Comparison of ENCODE assay signal across 20 cellular contexts in genomic region chr18:55900380-55900779, GRCh38.
DNase-seq lines count a peak whose midpoint lies in the region; ATAC-seq and TF ChIP-seq lines count a peak whose summit lies in the region.
"Had no signal": no experiment of that assay in that cellular context is flagged by ENCODE, and none has a peak within 500 bp of the region (broad histone marks: within the 10 kb centered on the region; RNA-seq: fewer than 3 reads in every experiment).

No MANE protein-coding gene starts in this region.

- H3K36me3 ChIP-seq in GM23338 (ENCODE audit: insufficient read depth): no peaks in the 10 kb centered on the region
- no peaks in the 10 kb centered on the region for H3K36me3 ChIP-seq in thyroid gland
- H3K36me3 ChIP-seq in MG63: no peaks in the 10 kb centered on the region
- no peaks in the 10 kb centered on the region for H3K36me3 ChIP-seq in Karpas-422 (ENCODE audit: insufficient read depth, low read length)
- H3K36me3 ChIP-seq: BLaER1 treated with 17β-estradiol and CSF1 and Interleukin-3, amounts not matched to agents 10 nM and 100 nM; heart right ventricle; neutrophil; spleen; stomach had no signal

- no peaks in the 10 kb centered on the region for H4K20me1 ChIP-seq in GM23338 (replicated peaks; ENCODE audit: insufficient read depth)
- no peaks in the 10 kb centered on the region for H4K20me1 ChIP-seq in Karpas-422 (ENCODE audit: insufficient read depth, low read depth, low read length)
- H4K20me1 ChIP-seq: BLaER1 treated with 17β-estradiol and CSF1 and Interleukin-3, amounts not matched to agents 10 nM and 100 nM had no signal

- H2AFZ ChIP-seq in GM23338: no peak overlapping the region
- H2AFZ ChIP-seq in Karpas-422 (ENCODE audit: low read length): no peak overlapping the region

- H3K4me2 ChIP-seq in GM23338 (no peak overlapping the region), Karpas-422 (ENCODE audit: low read depth, low read length, poor library complexity, severe bottlenecking) (no peak overlapping the region)
- H3K4me2 ChIP-seq: BLaER1 treated with 17β-estradiol and CSF1 and Interleukin-3, amounts not matched to agents 10 nM and 100 nM had no signal

- peaks cover 2% of the 10 kb centered on the region for H3K27me3 Mint-ChIP-seq in GM23338 (ENCODE audit: insufficient read depth, low read depth, poor library complexity)
- H3K27me3 Mint-ChIP-seq: activated CD8-positive, alpha-beta T cell treated with anti-CD3 and anti-CD28 coated beads for 36 hours; type B pancreatic cell had no signal

- H3K27me3 ChIP-seq in GM23338 (ENCODE audit: insufficient read depth) (no peaks in the 10 kb centered on the region), thyroid gland (no peaks in the 10 kb centered on the region), MG63 (no peaks in the 10 kb centered on the region), Karpas-422 (ENCODE audit: low read length) (no peaks in the 10 kb centered on the region)
- H3K27me3 ChIP-seq: BLaER1 treated with 17β-estradiol and CSF1 and Interleukin-3, amounts not matched to agents 10 nM and 100 nM; heart right ventricle; neutrophil; spleen; stomach had no signal

- DNase-seq in GM23338 (ENCODE audit: low spot score): no peak
- peak; percentile 18 for DNase-seq in glomerular visceral epithelial cell (ENCODE audit: extremely low spot score)
- no peak for DNase-seq in thyroid gland
- no peak for DNase-seq in MG63
- no peak for DNase-seq in Karpas-422
- DNase-seq: activated CD8-positive, alpha-beta T cell treated with anti-CD3 and anti-CD28 coated beads for 36 hours; activated T-cell treated with anti-CD3 and anti-CD28 coated beads, Interleukin-2, amount 50 U/mL, for 1 hour; amygdala; heart right ventricle; Kasumi-1; NCI-H1092 treated with DMSO at 0.1 percent for 48 hours; spleen; stimulated activated CD4-positive, alpha-beta T cell treated with anti-CD3 and anti-CD28 coated beads, Interleukin-4, amount 100 ng/mL, for 4 hours; stomach had no signal

- no peaks in the 10 kb centered on the region; the same call in 2 of the 3 replicates for H3K9me3 Mint-ChIP-seq in GM23338
- H3K9me3 Mint-ChIP-seq: activated CD8-positive, alpha-beta T cell treated with anti-CD3 and anti-CD28 coated beads for 36 hours; type B pancreatic cell had no signal

- TF ChIP-seq CTCF in GM23338 (conservative IDR thresholded peaks at IDR 0.05; ENCODE audit: low read depth in 2 of 2) (no peak), thyroid gland (IDR thresholded peaks at IDR 0.05) (no peak)

- peaks cover 4% of the 10 kb centered on the region; the same call in 1 of the 2 replicates for H3K79me2 ChIP-seq in GM23338 (replicated peaks; ENCODE audit: insufficient read depth)
- H3K79me2 ChIP-seq in Karpas-422 (ENCODE audit: low read length): no peaks in the 10 kb centered on the region

- H3K27ac ChIP-seq in GM23338 (ENCODE audit: low read depth): no peak overlapping the region
- no peak overlapping the region for H3K27ac ChIP-seq in thyroid gland
- H3K27ac ChIP-seq in Karpas-422 (ENCODE audit: low read length): no peak overlapping the region
- H3K27ac ChIP-seq: BLaER1 treated with 17β-estradiol and CSF1 and Interleukin-3, amounts not matched to agents 10 nM and 100 nM; heart right ventricle; neutrophil; spleen; stomach had no signal

- H3F3A ChIP-seq in GM23338 (replicated peaks; ENCODE audit: low read depth): no peaks in the 10 kb centered on the region

- no peaks in the 10 kb centered on the region for H3K36me3 Mint-ChIP-seq in GM23338 (ENCODE audit: low read depth)
- H3K36me3 Mint-ChIP-seq: type B pancreatic cell had no signal

- no peak overlapping the region for H3K4me3 Mint-ChIP-seq in GM23338
- H3K4me3 Mint-ChIP-seq: activated CD8-positive, alpha-beta T cell treated with anti-CD3 and anti-CD28 coated beads for 36 hours; type B pancreatic cell had no signal

- 0 out of 2 replicates have a peak overlapping the region, but pooled peaks have one; percentile 20 for H3K27ac Mint-ChIP-seq in GM23338
- H3K27ac Mint-ChIP-seq: activated CD8-positive, alpha-beta T cell treated with anti-CD3 and anti-CD28 coated beads for 36 hours; type B pancreatic cell had no signal

- no peak overlapping the region for H3K9ac ChIP-seq in Karpas-422 (ENCODE audit: low read length)
- H3K9ac ChIP-seq: BLaER1 treated with 17β-estradiol and CSF1 and Interleukin-3, amounts not matched to agents 10 nM and 100 nM had no signal

- H3K9me2 ChIP-seq in GM23338 (ENCODE audit: insufficient read depth) (no peaks in the 10 kb centered on the region; the same call in 1 of the 2 replicates), Karpas-422 (replicated peaks; ENCODE audit: insufficient read depth, low read length) (no peaks in the 10 kb centered on the region)

- H3K4me3 ChIP-seq in GM23338: no peak overlapping the region
- no peak overlapping the region for H3K4me3 ChIP-seq in thyroid gland (replicated peaks in 1 of 3)
- H3K4me3 ChIP-seq in MG63: no peak overlapping the region
- no peak overlapping the region for H3K4me3 ChIP-seq in Karpas-422 (ENCODE audit: low read length)
- H3K4me3 ChIP-seq: BLaER1 treated with 17β-estradiol and CSF1 and Interleukin-3, amounts not matched to agents 10 nM and 100 nM; heart right ventricle; spleen; stomach had no signal

- no peak for ATAC-seq in GM23338
- ATAC-seq in SK-N-SH treated with all-trans-retinoic acid at 6 μM for 48 hours: peak; percentile 86
- no peak for ATAC-seq in GM19035 (IDR thresholded peaks at IDR 0.05; ENCODE audit: unreplicated experiment)
- ATAC-seq: activated CD4-positive, CD25-positive, alpha-beta regulatory T cell treated with anti-CD3 and anti-CD28 coated beads, Interleukin-2, amount 50 U/mL, for 24 hours; activated CD8-positive, alpha-beta T cell treated with anti-CD3 and anti-CD28 coated beads for 36 hours; heart right ventricle had no signal

- intact Hi-C loops in thyroid gland (cut with DNase I): no loop called here

- TF ChIP-seq POLR2A in thyroid gland (IDR thresholded peaks at IDR 0.05): no peak

- WGBS in thyroid gland, 2 donors: 76 to 80% methylated on average over 2 of the region's 2 CpGs

- H3K4me1 Mint-ChIP-seq in GM23338: peaks cover 22% of the 10 kb centered on the region

- H3K4me1 ChIP-seq in GM23338 (ENCODE audit: insufficient read depth) (peaks cover 13% of the 10 kb centered on the region), thyroid gland (no peaks in the 10 kb centered on the region), Karpas-422 (ENCODE audit: low read length) (no peaks in the 10 kb centered on the region)
- H3K4me1 ChIP-seq: BLaER1 treated with 17β-estradiol and CSF1 and Interleukin-3, amounts not matched to agents 10 nM and 100 nM; heart right ventricle; spleen; stomach had no signal

- H3K9me3 ChIP-seq in thyroid gland (no peaks in the 10 kb centered on the region), MG63 (no peaks in the 10 kb centered on the region), Karpas-422 (ENCODE audit: low read length) (no peaks in the 10 kb centered on the region)
- H3K9me3 ChIP-seq: BLaER1 treated with 17β-estradiol and CSF1 and Interleukin-3, amounts not matched to agents 10 nM and 100 nM; heart right ventricle; neutrophil; spleen; stomach had no signal

TF ChIP-seq in GM23338, 12 proteins besides CTCF, POLR2A, EP300 and RAD21:
- TF ChIP-seq STAT1 (IDR thresholded peaks at IDR 0.05; ENCODE audit: unreplicated experiment) (no peak), POLR2AphosphoS5 (IDR thresholded peaks at IDR 0.05; ENCODE audit: low read depth) (no peak), EZH2phosphoT487 (IDR thresholded peaks at IDR 0.05; ENCODE audit: unreplicated experiment) (no peak), EZH2 (IDR thresholded peaks at IDR 0.05; ENCODE audit: low read depth, unreplicated experiment) (no peak), ETS1 (IDR thresholded peaks at IDR 0.05) (no peak)

TF ChIP-seq in SK-N-SH treated with all-trans-retinoic acid at 6 μM for 48 hours, 23 proteins besides CTCF, POLR2A, EP300 and RAD21:
- TF ChIP-seq CREB5 (CRISPR knock-in tag; IDR thresholded peaks at IDR 0.05; ENCODE audit: low read depth) (0 out of 2 replicates have a peak, but pooled peaks have one; percentile 28), GLIS3 (CRISPR knock-in tag; IDR thresholded peaks at IDR 0.05) (no peak), PPARA (CRISPR knock-in tag; IDR thresholded peaks at IDR 0.05; ENCODE audit: borderline replicate concordance) (no peak), ZFP3 (CRISPR knock-in tag; IDR thresholded peaks at IDR 0.05) (no peak), ISL1 (CRISPR knock-in tag; IDR thresholded peaks at IDR 0.05) (peak; percentile 90), TSHZ2 (CRISPR knock-in tag; IDR thresholded peaks at IDR 0.05) (peak; percentile 67), ZFP30 (CRISPR knock-in tag; IDR thresholded peaks at IDR 0.05) (no peak)
TF ChIP-seq in SK-N-SH treated with all-trans-retinoic acid at 6 μM for 48 hours: peak in this region for 3.
